In genomic region chr2:238239552-238239871, GRCh38 we compare ENCODE assay signal across 1 cellular context.
TF ChIP-seq lines count a peak whose summit lies in the region.

No MANE protein-coding gene starts in this region.

TF ChIP-seq in HepG2, 621 proteins besides CTCF, POLR2A, EP300 and RAD21 (continues in another document):
- TF ChIP-seq ZNF770 (CRISPR knock-in tag; IDR thresholded peaks at IDR 0.05) (no peak), CHD2 (IDR thresholded peaks at IDR 0.05; ENCODE audit: low read depth, low read length) (no peak), NFE2L2 (IDR thresholded peaks at IDR 0.05; ENCODE audit: low read length) (no peak), EEA1 (CRISPR knock-in tag; IDR thresholded peaks at IDR 0.05; ENCODE audit: borderline replicate concordance) (no peak), ARID2 (CRISPR knock-in tag; IDR thresholded peaks at IDR 0.05; ENCODE audit: borderline replicate concordance) (no peak), ZNF563 (CRISPR knock-in tag; IDR thresholded peaks at IDR 0.05) (no peak), ZC3H13 (CRISPR knock-in tag; IDR thresholded peaks at IDR 0.05) (0 out of 2 replicates have a peak, but pooled peaks have one; percentile 11), SNAI1 (CRISPR knock-in tag; IDR thresholded peaks at IDR 0.05; ENCODE audit: borderline replicate concordance) (no peak), HIVEP1 (CRISPR knock-in tag; IDR thresholded peaks at IDR 0.05) (no peak), ZNF367 (CRISPR knock-in tag; IDR thresholded peaks at IDR 0.05; ENCODE audit: borderline replicate concordance) (no peak), EHMT2 (IDR thresholded peaks at IDR 0.05; ENCODE audit: borderline replicate concordance, low read depth, low read length) (no peak), KDM1A (CRISPR knock-in tag; IDR thresholded peaks at IDR 0.05) (no peak), ZFP62 (CRISPR knock-in tag; IDR thresholded peaks at IDR 0.05) (no peak), ZNF10 (CRISPR knock-in tag; IDR thresholded peaks at IDR 0.05; ENCODE audit: borderline replicate concordance, low read depth) (no peak), ZBTB46 (CRISPR knock-in tag; IDR thresholded peaks at IDR 0.05; ENCODE audit: borderline replicate concordance) (no peak), ATAD3A (CRISPR knock-in tag; IDR thresholded peaks at IDR 0.05) (no peak), TGIF2 (CRISPR knock-in tag; IDR thresholded peaks at IDR 0.05) (no peak), ZFP41 (CRISPR knock-in tag; IDR thresholded peaks at IDR 0.05; ENCODE audit: borderline replicate concordance) (no peak), JUND (CRISPR knock-in tag; IDR thresholded peaks at IDR 0.05) (peak; percentile 57; the same call in 1 of the 2 replicates), MTA3 (CRISPR knock-in tag; IDR thresholded peaks at IDR 0.05) (no peak), ZNF549 (CRISPR knock-in tag; IDR thresholded peaks at IDR 0.05) (0 out of 2 replicates have a peak, but pooled peaks have one; percentile 15), ZSCAN9 (CRISPR knock-in tag; IDR thresholded peaks at IDR 0.05; ENCODE audit: borderline replicate concordance) (no peak), ZNF615 (CRISPR knock-in tag; IDR thresholded peaks at IDR 0.05; ENCODE audit: borderline replicate concordance) (no peak), ZBTB1 (CRISPR knock-in tag; IDR thresholded peaks at IDR 0.05; ENCODE audit: borderline replicate concordance) (no peak), ZNF776 (CRISPR knock-in tag; IDR thresholded peaks at IDR 0.05) (no peak), TOPORS (CRISPR knock-in tag; IDR thresholded peaks at IDR 0.05) (no peak), ZNF274 (CRISPR knock-in tag; IDR thresholded peaks at IDR 0.05) (no peak), NFRKB (IDR thresholded peaks at IDR 0.05) (no peak), ZFY (CRISPR knock-in tag; IDR thresholded peaks at IDR 0.05) (no peak), ZBTB2 (CRISPR knock-in tag; IDR thresholded peaks at IDR 0.05; ENCODE audit: low read depth) (peak; percentile 78), FOXO1 (CRISPR knock-in tag; IDR thresholded peaks at IDR 0.05) (peak; percentile 19; the same call in 1 of the 2 replicates), ZNF260 (CRISPR knock-in tag; IDR thresholded peaks at IDR 0.05; ENCODE audit: borderline replicate concordance, low read depth) (no peak), ZNF331 (CRISPR knock-in tag; IDR thresholded peaks at IDR 0.05) (no peak), NR2C2 (CRISPR knock-in tag; IDR thresholded peaks at IDR 0.05; ENCODE audit: borderline replicate concordance) (no peak), RBAK (CRISPR knock-in tag; IDR thresholded peaks at IDR 0.05) (no peak), NONO (IDR thresholded peaks at IDR 0.05) (no peak), NONO (CRISPR knock-in tag; conservative IDR thresholded peaks at IDR 0.05) (0 out of 2 replicates have a peak, but pooled peaks have one; percentile 61), BRCA1 (CRISPR knock-in tag; IDR thresholded peaks at IDR 0.05) (no peak), NFYC (CRISPR knock-in tag; IDR thresholded peaks at IDR 0.05) (no peak), HNRNPK (IDR thresholded peaks at IDR 0.05; ENCODE audit: low read depth, low read length, poor library complexity, severe bottlenecking) (no peak), RFXANK (CRISPR knock-in tag; IDR thresholded peaks at IDR 0.05) (no peak), ETV5 (CRISPR knock-in tag; IDR thresholded peaks at IDR 0.05; ENCODE audit: borderline replicate concordance) (no peak)
- TF ChIP-seq, protein P1, sequence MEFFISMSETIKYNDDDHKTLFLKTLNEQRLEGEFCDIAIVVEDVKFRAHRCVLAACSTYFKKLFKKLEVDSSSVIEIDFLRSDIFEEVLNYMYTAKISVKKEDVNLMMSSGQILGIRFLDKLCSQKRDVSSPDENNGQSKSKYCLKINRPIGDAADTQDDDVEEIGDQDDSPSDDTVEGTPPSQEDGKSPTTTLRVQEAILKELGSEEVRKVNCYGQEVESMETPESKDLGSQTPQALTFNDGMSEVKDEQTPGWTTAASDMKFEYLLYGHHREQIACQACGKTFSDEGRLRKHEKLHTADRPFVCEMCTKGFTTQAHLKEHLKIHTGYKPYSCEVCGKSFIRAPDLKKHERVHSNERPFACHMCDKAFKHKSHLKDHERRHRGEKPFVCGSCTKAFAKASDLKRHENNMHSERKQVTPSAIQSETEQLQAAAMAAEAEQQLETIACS (CRISPR knock-in tag; IDR thresholded peaks at IDR 0.05) = no peak
- TF ChIP-seq, protein P2, sequence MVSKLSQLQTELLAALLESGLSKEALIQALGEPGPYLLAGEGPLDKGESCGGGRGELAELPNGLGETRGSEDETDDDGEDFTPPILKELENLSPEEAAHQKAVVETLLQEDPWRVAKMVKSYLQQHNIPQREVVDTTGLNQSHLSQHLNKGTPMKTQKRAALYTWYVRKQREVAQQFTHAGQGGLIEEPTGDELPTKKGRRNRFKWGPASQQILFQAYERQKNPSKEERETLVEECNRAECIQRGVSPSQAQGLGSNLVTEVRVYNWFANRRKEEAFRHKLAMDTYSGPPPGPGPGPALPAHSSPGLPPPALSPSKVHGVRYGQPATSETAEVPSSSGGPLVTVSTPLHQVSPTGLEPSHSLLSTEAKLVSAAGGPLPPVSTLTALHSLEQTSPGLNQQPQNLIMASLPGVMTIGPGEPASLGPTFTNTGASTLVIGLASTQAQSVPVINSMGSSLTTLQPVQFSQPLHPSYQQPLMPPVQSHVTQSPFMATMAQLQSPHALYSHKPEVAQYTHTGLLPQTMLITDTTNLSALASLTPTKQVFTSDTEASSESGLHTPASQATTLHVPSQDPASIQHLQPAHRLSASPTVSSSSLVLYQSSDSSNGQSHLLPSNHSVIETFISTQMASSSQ (IDR thresholded peaks at IDR 0.05; ENCODE audit: low read depth) = no peak
- TF ChIP-seq, protein P2 (CRISPR knock-in tag; IDR thresholded peaks at IDR 0.05; ENCODE audit: borderline replicate concordance) = no peak; the same call in 1 of the 2 replicates
- TF ChIP-seq, protein P3, sequence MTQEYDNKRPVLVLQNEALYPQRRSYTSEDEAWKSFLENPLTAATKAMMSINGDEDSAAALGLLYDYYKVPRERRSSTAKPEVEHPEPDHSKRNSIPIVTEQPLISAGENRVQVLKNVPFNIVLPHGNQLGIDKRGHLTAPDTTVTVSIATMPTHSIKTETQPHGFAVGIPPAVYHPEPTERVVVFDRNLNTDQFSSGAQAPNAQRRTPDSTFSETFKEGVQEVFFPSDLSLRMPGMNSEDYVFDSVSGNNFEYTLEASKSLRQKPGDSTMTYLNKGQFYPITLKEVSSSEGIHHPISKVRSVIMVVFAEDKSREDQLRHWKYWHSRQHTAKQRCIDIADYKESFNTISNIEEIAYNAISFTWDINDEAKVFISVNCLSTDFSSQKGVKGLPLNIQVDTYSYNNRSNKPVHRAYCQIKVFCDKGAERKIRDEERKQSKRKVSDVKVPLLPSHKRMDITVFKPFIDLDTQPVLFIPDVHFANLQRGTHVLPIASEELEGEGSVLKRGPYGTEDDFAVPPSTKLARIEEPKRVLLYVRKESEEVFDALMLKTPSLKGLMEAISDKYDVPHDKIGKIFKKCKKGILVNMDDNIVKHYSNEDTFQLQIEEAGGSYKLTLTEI (CRISPR knock-in tag; conservative IDR thresholded peaks at IDR 0.05) = no peak
- TF ChIP-seq, protein P4, sequence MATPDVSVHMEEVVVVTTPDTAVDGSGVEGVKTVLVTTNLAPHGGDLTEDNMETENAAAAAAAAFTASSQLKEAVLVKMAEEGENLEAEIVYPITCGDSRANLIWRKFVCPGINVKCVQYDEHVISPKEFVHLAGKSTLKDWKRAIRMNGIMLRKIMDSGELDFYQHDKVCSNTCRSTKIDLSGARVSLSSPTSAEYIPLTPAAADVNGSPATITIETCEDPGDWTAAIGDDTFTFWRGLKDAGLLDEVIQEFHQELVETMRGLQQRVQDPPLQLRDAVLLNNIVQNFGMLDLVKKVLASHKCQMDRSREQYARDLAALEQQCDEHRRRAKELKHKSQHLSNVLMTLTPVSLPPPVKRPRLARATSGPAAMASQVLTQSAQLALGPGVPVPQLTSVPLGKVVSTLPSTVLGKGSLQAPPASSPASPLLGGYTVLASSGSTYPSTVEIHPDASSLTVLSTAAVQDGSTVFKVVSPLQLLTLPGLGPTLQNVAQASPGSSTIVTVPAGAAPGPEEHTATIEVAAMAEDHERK (CRISPR knock-in tag; IDR thresholded peaks at IDR 0.05; ENCODE audit: low read depth) = no peak
- TF ChIP-seq, protein P5, sequence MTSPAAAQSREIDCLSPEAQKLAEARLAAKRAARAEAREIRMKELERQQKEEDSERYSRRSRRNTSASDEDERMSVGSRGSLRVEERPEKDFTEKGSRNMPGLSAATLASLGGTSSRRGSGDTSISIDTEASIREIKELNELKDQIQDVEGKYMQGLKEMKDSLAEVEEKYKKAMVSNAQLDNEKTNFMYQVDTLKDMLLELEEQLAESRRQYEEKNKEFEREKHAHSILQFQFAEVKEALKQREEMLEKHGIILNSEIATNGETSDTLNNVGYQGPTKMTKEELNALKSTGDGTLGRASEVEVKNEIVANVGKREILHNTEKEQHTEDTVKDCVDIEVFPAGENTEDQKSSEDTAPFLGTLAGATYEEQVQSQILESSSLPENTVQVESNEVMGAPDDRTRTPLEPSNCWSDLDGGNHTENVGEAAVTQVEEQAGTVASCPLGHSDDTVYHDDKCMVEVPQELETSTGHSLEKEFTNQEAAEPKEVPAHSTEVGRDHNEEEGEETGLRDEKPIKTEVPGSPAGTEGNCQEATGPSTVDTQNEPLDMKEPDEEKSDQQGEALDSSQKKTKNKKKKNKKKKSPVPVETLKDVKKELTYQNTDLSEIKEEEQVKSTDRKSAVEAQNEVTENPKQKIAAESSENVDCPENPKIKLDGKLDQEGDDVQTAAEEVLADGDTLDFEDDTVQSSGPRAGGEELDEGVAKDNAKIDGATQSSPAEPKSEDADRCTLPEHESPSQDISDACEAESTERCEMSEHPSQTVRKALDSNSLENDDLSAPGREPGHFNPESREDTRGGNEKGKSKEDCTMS (CRISPR knock-in tag; conservative IDR thresholded peaks at IDR 0.05) = no peak
- TF ChIP-seq, protein P6, sequence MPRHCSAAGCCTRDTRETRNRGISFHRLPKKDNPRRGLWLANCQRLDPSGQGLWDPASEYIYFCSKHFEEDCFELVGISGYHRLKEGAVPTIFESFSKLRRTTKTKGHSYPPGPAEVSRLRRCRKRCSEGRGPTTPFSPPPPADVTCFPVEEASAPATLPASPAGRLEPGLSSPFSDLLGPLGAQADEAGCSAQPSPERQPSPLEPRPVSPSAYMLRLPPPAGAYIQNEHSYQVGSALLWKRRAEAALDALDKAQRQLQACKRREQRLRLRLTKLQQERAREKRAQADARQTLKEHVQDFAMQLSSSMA (CRISPR knock-in tag; IDR thresholded peaks at IDR 0.05) = 0 out of 2 replicates have a peak, but pooled peaks have one; percentile 23
